Comparison of ENCODE assay signal across 14 cellular contexts in genomic region chr7:16028103-16028502, GRCh38.
DNase-seq lines count a peak whose midpoint lies in the region; ATAC-seq and TF ChIP-seq lines count a peak whose summit lies in the region.
"Had no signal": no experiment of that assay in that cellular context is flagged by ENCODE, and none has a peak within 500 bp of the region (broad histone marks: within the 10 kb centered on the region; RNA-seq: fewer than 3 reads in every experiment).

No MANE protein-coding gene starts in this region.

- no peak overlapping the region for H3K27ac Mint-ChIP-seq in immature natural killer cell
- H3K27ac Mint-ChIP-seq: activated CD8-positive, alpha-beta T cell treated with anti-CD3 and anti-CD28 coated beads, Interleukin-2, amount 10 ng/mL, durations not matched to agents 7 days and 5 days; naive thymus-derived CD8-positive, alpha-beta T cell had no signal

- no peaks in the 10 kb centered on the region for H3K27me3 Mint-ChIP-seq in immature natural killer cell (ENCODE audit: low read depth in 3 of 3)

- no peaks in the 10 kb centered on the region for H3K9me3 Mint-ChIP-seq in immature natural killer cell

- no peak for TF ChIP-seq CTCF in foreskin fibroblast (IDR thresholded peaks at IDR 0.05; ENCODE audit: low read depth, low read length)

- no peak overlapping the region for H3K4me3 ChIP-seq in foreskin fibroblast (ENCODE audit: low read depth in 1 of 2, low read length in 2 of 2)
- H3K4me3 ChIP-seq: adrenal gland, tibial nerve had no signal

- peaks cover 0 to 4% (median 0%) of the 10 kb centered on the region in 3 donors for H3K36me3 Mint-ChIP-seq in immature natural killer cell
- H3K36me3 Mint-ChIP-seq: naive thymus-derived CD8-positive, alpha-beta T cell had no signal

- no peak for TF ChIP-seq POLR2A in GM18505 (IDR thresholded peaks at IDR 0.05; ENCODE audit: borderline replicate concordance, extremely low read depth, insufficient read depth, insufficient read length)

- no peak overlapping the region for H3K4me3 Mint-ChIP-seq in immature natural killer cell
- H3K4me3 Mint-ChIP-seq: activated CD8-positive, alpha-beta T cell treated with anti-CD3 and anti-CD28 coated beads, Interleukin-2, amount 10 ng/mL, durations not matched to agents 7 days and 5 days; naive thymus-derived CD8-positive, alpha-beta T cell had no signal

- no peaks in the 10 kb centered on the region for H3K4me1 Mint-ChIP-seq in immature natural killer cell
- H3K4me1 Mint-ChIP-seq: naive thymus-derived CD8-positive, alpha-beta T cell had no signal

- DNase-seq in GM04503 (ENCODE audit: low read depth) (peak; percentile 90), amniotic stem cell (lab: John Stamatoyannopoulos, UW) (peak; percentile 65), foreskin fibroblast (peak; percentile 90 to 93), pulmonary artery endothelial cell (ENCODE audit: low read depth, low spot score) (peak; percentile 67), immature natural killer cell (no peak)
- DNase-seq: activated CD8-positive, alpha-beta T cell treated with anti-CD3 and anti-CD28 coated beads, Interleukin-2, amount 10 ng/mL, durations not matched to agents 7 days and 5 days; adrenal gland; Kasumi-1; naive thymus-derived CD8-positive, alpha-beta T cell; stimulated activated CD4-positive, alpha-beta T cell treated with anti-CD3 and anti-CD28 coated beads, Interleukin-4, amount 100 ng/mL, for 4 hours had no signal

- no peak for ATAC-seq in GM19452 (IDR thresholded peaks at IDR 0.05; ENCODE audit: unreplicated experiment)
- no peak for ATAC-seq in HG02759 (IDR thresholded peaks at IDR 0.05; ENCODE audit: unreplicated experiment)
- ATAC-seq in GM18505 (IDR thresholded peaks at IDR 0.05; ENCODE audit: unreplicated experiment), result no peak
- ATAC-seq: activated CD8-positive, alpha-beta T cell treated with anti-CD3 and anti-CD28 coated beads, Interleukin-2, amount 10 ng/mL, durations not matched to agents 7 days and 5 days; naive thymus-derived CD8-positive, alpha-beta T cell had no signal

Comparison
In these comparisons a context has a peak if more than half of its experiments do, and no peak if none do; other contexts are left out.
1. DNase-seq: peak in GM04503 (single experiment), amniotic stem cell (single experiment), foreskin fibroblast (2 of 2) and pulmonary artery endothelial cell (single experiment); none in immature natural killer cell (0 of 3).